Comparison of ENCODE assay signal across 27 cellular contexts in the genomic region with DNA sequence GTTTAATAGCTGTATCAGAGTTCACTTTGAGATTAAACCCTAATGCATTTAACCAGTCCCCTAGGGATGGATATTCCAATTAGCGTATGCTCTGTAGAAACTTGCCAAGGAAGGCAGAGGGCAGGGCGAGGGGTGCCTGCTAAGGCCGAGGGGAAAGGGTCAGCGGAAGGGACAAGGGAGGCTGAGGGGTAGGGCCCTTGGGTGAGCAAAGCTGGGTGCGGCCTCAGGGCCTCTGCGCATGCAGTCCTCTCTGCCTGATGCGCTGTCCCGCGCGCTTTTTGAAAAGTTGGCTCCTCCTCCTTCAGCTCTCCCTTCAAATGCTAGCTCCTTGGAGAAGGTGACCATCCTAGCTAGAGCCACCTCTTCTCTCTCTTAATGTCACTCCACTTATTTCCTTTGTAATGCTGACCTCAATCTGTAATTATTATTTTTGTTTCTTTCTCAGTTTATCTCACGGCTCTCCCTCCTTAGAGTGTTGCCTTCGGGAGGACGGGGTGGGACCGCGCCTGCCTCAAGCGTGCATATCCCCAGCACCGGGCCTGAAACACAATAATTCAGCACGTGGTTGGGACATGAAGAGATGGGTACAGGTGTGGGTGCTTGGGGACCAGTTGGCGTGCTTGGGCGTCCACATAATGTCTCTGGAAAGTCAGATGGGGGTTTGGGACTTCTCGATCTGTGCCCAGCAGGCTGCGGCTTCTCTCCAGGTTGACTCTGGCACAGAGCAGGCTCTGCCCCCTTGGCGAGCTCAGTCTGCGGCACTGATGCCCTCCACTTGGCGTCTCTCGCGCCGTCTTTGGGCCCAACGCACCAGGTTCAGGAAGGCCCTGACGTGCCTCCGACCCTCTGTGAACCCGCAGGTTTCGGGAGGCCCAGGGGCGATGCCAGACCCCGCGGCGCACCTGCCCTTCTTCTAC. TPM values are rescaled to one million over a fixed set of nuclear protein-coding genes. Genes with fewer than 3 reads are reported as not detected.
DNase-seq lines count a peak whose midpoint lies in the region; ATAC-seq and TF ChIP-seq lines count a peak whose summit lies in the region.
"Had no signal": no experiment of that assay in that cellular context is flagged by ENCODE, and none has a peak within 500 bp of the region (broad histone marks: within the 10 kb centered on the region; RNA-seq: fewer than 3 reads in every experiment).

No MANE protein-coding gene starts in this region.

- H3K27me3 ChIP-seq in CD8-positive, alpha-beta T cell (ENCODE audit: insufficient read depth, low read length) = no peaks in the 10 kb centered on the region
- H3K27me3 ChIP-seq: tibial nerve had no signal

- peaks cover 89% of the 10 kb centered on the region for H3K4me1 Mint-ChIP-seq in activated T-cell treated with anti-CD3 and anti-CD28 coated beads, Interleukin-2, amount 50 U/mL, for 24 hours (ENCODE audit: low read depth)
- H3K4me1 Mint-ChIP-seq in activated T-cell treated with anti-CD3 and anti-CD28 coated beads, Interleukin-2, amount 50 U/mL, for 4 hours (ENCODE audit: low read depth) = peaks cover 82% of the 10 kb centered on the region
- peaks cover 83% of the 10 kb centered on the region for H3K4me1 Mint-ChIP-seq in CD8-positive, alpha-beta T cell (ENCODE audit: low read depth)
- peaks cover 73 to 78% of the 10 kb centered on the region in 2 donors for H3K4me1 Mint-ChIP-seq in effector memory CD8-positive, alpha-beta T cell (ENCODE audit: low read depth in 2 of 2)

- peaks cover 72% of the 10 kb centered on the region for H3K36me3 ChIP-seq in CD8-positive, alpha-beta T cell (ENCODE audit: insufficient read depth, low read length)
- H3K36me3 ChIP-seq: lower lobe of right lung, tibial nerve had no signal

- POLR2A ChIA-PET in CD8-positive, alpha-beta T cell (lab: Charles Lee) = interaction anchor here (2.2 kb wide), 1 partner anchor 10 kb away, joined by 6 read pairs; the partner anchor contains the start of gene ZAP70

- peaks cover 95% of the 10 kb centered on the region for H3K36me3 Mint-ChIP-seq in activated T-cell treated with anti-CD3 and anti-CD28 coated beads, Interleukin-2, amount 50 U/mL, for 24 hours (ENCODE audit: low read depth)
- peaks cover 65% of the 10 kb centered on the region for H3K36me3 Mint-ChIP-seq in activated T-cell treated with anti-CD3 and anti-CD28 coated beads, Interleukin-2, amount 50 U/mL, for 4 hours (ENCODE audit: insufficient read depth)
- H3K36me3 Mint-ChIP-seq in CD8-positive, alpha-beta T cell = peaks cover 86% of the 10 kb centered on the region
- H3K36me3 Mint-ChIP-seq in effector memory CD8-positive, alpha-beta T cell (ENCODE audit: insufficient read depth) = peaks cover 96% of the 10 kb centered on the region

- no peak for DNase-seq in activated T-cell treated with anti-CD3 and anti-CD28 coated beads, Interleukin-2, amount 50 U/mL, for 24 hours
- no peak for DNase-seq in activated T-cell treated with anti-CD3 and anti-CD28 coated beads, Interleukin-2, amount 50 U/mL, for 4 hours
- DNase-seq in CD8-positive, alpha-beta T cell = no peak
- no peak for DNase-seq in effector memory CD8-positive, alpha-beta T cell
- peak; percentile 36 for DNase-seq in posterior vena cava (ENCODE audit: low spot score)
- no peak for DNase-seq in cerebellar cortex (ENCODE audit: low spot score)
- DNase-seq in SK-N-DZ (ENCODE audit: low spot score) = no peak
- no peak for DNase-seq in EL
- DNase-seq: activated CD8-positive, alpha-beta memory T cell treated with anti-CD3 and anti-CD28 coated beads for 24 hours; activated naive CD4-positive, alpha-beta T cell treated with anti-CD3 and anti-CD28 coated beads, Interleukin-2, amount 50 U/mL, for 16 hours; DMS53; effector CD8-positive, alpha-beta T cell; foreskin keratinocyte; lower lobe of right lung; MM.1S; NCI-H1436 treated with DMSO at 0.1 percent for 48 hours; NCI-H510A treated with DMSO at 0.1 percent for 48 hours; occipital lobe; retina; stimulated activated CD4-positive, alpha-beta T cell treated with anti-CD3 and anti-CD28 coated beads, Interleukin-4, amount 100 ng/mL, for 1 hour; stimulated activated naive CD8-positive, alpha-beta T cell treated with anti-CD3 and anti-CD28 coated beads, Interleukin-15, amount 100 ng/mL, for 72 hours; T-helper 9 cell had no signal

- peaks cover 86% of the 10 kb centered on the region for H3K4me1 ChIP-seq in CD8-positive, alpha-beta T cell (ENCODE audit: insufficient read depth, low read length)
- H3K4me1 ChIP-seq: lower lobe of right lung, tibial nerve had no signal

- no peak overlapping the region for H3K4me3 ChIP-seq in CD8-positive, alpha-beta T cell (ENCODE audit: low read depth, low read length)
- H3K4me3 ChIP-seq: K562, lower lobe of right lung, tibial nerve had no signal

- H3K9me3 ChIP-seq in CD8-positive, alpha-beta T cell (ENCODE audit: low read length) = no peaks in the 10 kb centered on the region
- H3K9me3 ChIP-seq: lower lobe of right lung had no signal

- ATAC-seq in activated T-cell treated with anti-CD3 and anti-CD28 coated beads, Interleukin-2, amount 50 U/mL, for 4 hours = no peak
- no peak for ATAC-seq in CD8-positive, alpha-beta T cell
- ATAC-seq in effector memory CD8-positive, alpha-beta T cell (replicated peaks) = no peak
- ATAC-seq: foreskin keratinocyte; K562; lower lobe of right lung; SK-N-SH treated with all-trans-retinoic acid at 6 μM for 48 hours; stimulated activated naive CD8-positive, alpha-beta T cell treated with anti-CD3 and anti-CD28 coated beads, Interleukin-15, amount 100 ng/mL, for 72 hours had no signal

- intact Hi-C loops in CD8-positive, alpha-beta T cell (cut with DNase I, micrococcal nuclease) = no loop called here
- intact Hi-C loops in posterior vena cava (cut with DNase I) = no loop called here

- no peak for TF ChIP-seq CTCF in CD8-positive, alpha-beta T cell (IDR thresholded peaks at IDR 0.05)

- no peak overlapping the region for H3K27ac ChIP-seq in CD8-positive, alpha-beta T cell (ENCODE audit: low read depth, low read length)
- H3K27ac ChIP-seq: C4-2B, foreskin keratinocyte, lower lobe of right lung, tibial nerve had no signal

- H3K4me3 Mint-ChIP-seq in activated T-cell treated with anti-CD3 and anti-CD28 coated beads, Interleukin-2, amount 50 U/mL, for 24 hours = no peak overlapping the region
- H3K4me3 Mint-ChIP-seq in activated T-cell treated with anti-CD3 and anti-CD28 coated beads, Interleukin-2, amount 50 U/mL, for 4 hours = no peak overlapping the region
- peak overlapping the region; percentile 38 for H3K4me3 Mint-ChIP-seq in CD8-positive, alpha-beta T cell
- H3K4me3 Mint-ChIP-seq in effector memory CD8-positive, alpha-beta T cell = peak overlapping the region; percentile 95 to 96
- H3K4me3 Mint-ChIP-seq: stimulated activated naive CD8-positive, alpha-beta T cell treated with anti-CD3 and anti-CD28 coated beads, Interleukin-15, amount 100 ng/mL, for 72 hours had no signal

- CTCF ChIA-PET in CD8-positive, alpha-beta T cell (lab: Charles Lee) = interaction anchor here (0.9 to 2.5 kb wide), 7 partner anchors 10 to 132 kb away, joined by 3 to 7 read pairs (median 4); partner anchors contain the start of gene ZAP70

- H3K9me3 Mint-ChIP-seq in activated T-cell treated with anti-CD3 and anti-CD28 coated beads, Interleukin-2, amount 50 U/mL, for 24 hours = no peaks in the 10 kb centered on the region
- H3K9me3 Mint-ChIP-seq in activated T-cell treated with anti-CD3 and anti-CD28 coated beads, Interleukin-2, amount 50 U/mL, for 4 hours = no peaks in the 10 kb centered on the region
- H3K9me3 Mint-ChIP-seq in CD8-positive, alpha-beta T cell = no peaks in the 10 kb centered on the region
- H3K9me3 Mint-ChIP-seq in effector memory CD8-positive, alpha-beta T cell = no peaks in the 10 kb centered on the region

- H3K27me3 Mint-ChIP-seq in activated T-cell treated with anti-CD3 and anti-CD28 coated beads, Interleukin-2, amount 50 U/mL, for 24 hours = no peaks in the 10 kb centered on the region
- H3K27me3 Mint-ChIP-seq in activated T-cell treated with anti-CD3 and anti-CD28 coated beads, Interleukin-2, amount 50 U/mL, for 4 hours (ENCODE audit: low read depth) = no peaks in the 10 kb centered on the region
- no peaks in the 10 kb centered on the region for H3K27me3 Mint-ChIP-seq in CD8-positive, alpha-beta T cell (ENCODE audit: low read depth)
- H3K27me3 Mint-ChIP-seq in effector memory CD8-positive, alpha-beta T cell = no peaks in the 10 kb centered on the region
- H3K27me3 Mint-ChIP-seq: stimulated activated naive CD8-positive, alpha-beta T cell treated with anti-CD3 and anti-CD28 coated beads, Interleukin-15, amount 100 ng/mL, for 72 hours had no signal

- peak overlapping the region; percentile 52 for H3K27ac Mint-ChIP-seq in activated T-cell treated with anti-CD3 and anti-CD28 coated beads, Interleukin-2, amount 50 U/mL, for 24 hours
- H3K27ac Mint-ChIP-seq in CD8-positive, alpha-beta T cell = peak overlapping the region; percentile 77
- H3K27ac Mint-ChIP-seq in effector memory CD8-positive, alpha-beta T cell = peak overlapping the region; percentile 63 to 80

RNA-seq across cellular contexts. Expression of gene ZAP70, which starts 10.0 kb away (rescaled TPM):
- 100 to 1,000 TPM; 156 to 194 (median 186) TPM for total RNA-seq in activated T-cell treated with anti-CD3 and anti-CD28 coated beads, Interleukin-2, amount 50 U/mL, for 4 hours
- 100 to 1,000 TPM; 487 to 512 TPM for total RNA-seq in CD8-positive, alpha-beta T cell
- total RNA-seq in posterior vena cava = 1 to 10 TPM; 2.4 to 2.8 TPM
- polyA plus RNA-seq in SK-N-DZ (2014; cell fraction: cytosol; rRNA removed) = 3.5 and 7.8 TPM in 2 replicates
- polyA plus RNA-seq in SK-N-DZ (2014; cell fraction: nucleus; rRNA removed) = 30.0 and 44.7 TPM in 2 replicates
- total RNA-seq: A673, foreskin keratinocyte had no signal

RNA-seq across cellular contexts. Expression of gene C2orf92, which starts 53.9 kb away (rescaled TPM):
- total RNA-seq in activated T-cell treated with anti-CD3 and anti-CD28 coated beads, Interleukin-2, amount 50 U/mL, for 4 hours = 1 to 10 TPM; 3.3 to 4.4 (median 4.0) TPM
- total RNA-seq in CD8-positive, alpha-beta T cell = 1 to 10 TPM; 7.1 to 7.8 TPM
- total RNA-seq in posterior vena cava = 1 to 10 TPM; 5.1 to 7.1 TPM
- polyA plus RNA-seq in SK-N-DZ (2014; cell fraction: cytosol; rRNA removed) = 1.0 and 1.6 TPM in 2 replicates
- 4.5 and 15.1 TPM in 2 replicates for polyA plus RNA-seq in SK-N-DZ (2014; cell fraction: nucleus; rRNA removed)

RNA-seq across cellular contexts. Expression of gene ACTR1B, which starts 59.6 kb away (rescaled TPM):
- 10 to 100 TPM; 66.3 to 70.7 (median 67.1) TPM for total RNA-seq in activated T-cell treated with anti-CD3 and anti-CD28 coated beads, Interleukin-2, amount 50 U/mL, for 4 hours
- 10 to 100 TPM; 81.9 to 82.1 TPM for total RNA-seq in CD8-positive, alpha-beta T cell
- 10 to 100 TPM; 45.3 to 61.1 TPM for total RNA-seq in posterior vena cava
- polyA plus RNA-seq in SK-N-DZ (2014; cell fraction: cytosol; rRNA removed) = 80.4 and 85.8 TPM in 2 replicates
- polyA plus RNA-seq in SK-N-DZ (2014; cell fraction: nucleus; rRNA removed) = 228 and 251 TPM in 2 replicates

Comparison
In these comparisons a context has a peak if more than half of its experiments do, and no peak if none do; other contexts are left out.
1. H3K4me3 Mint-ChIP-seq: peak in CD8-positive, alpha-beta T cell (single experiment) and effector memory CD8-positive, alpha-beta T cell (2 of 2); none in activated T-cell treated with anti-CD3 and anti-CD28 coated beads, Interleukin-2, amount 50 U/mL, for 24 hours (single experiment) and activated T-cell treated with anti-CD3 and anti-CD28 coated beads, Interleukin-2, amount 50 U/mL, for 4 hours (single experiment).
2. RNA of gene ZAP70, which starts 10.0 kb away (total RNA-seq): 487 to 512 TPM in CD8-positive, alpha-beta T cell and 156 to 194 TPM in activated T-cell treated with anti-CD3 and anti-CD28 coated beads, Interleukin-2, amount 50 U/mL, for 4 hours; 2.4 to 2.8 TPM in posterior vena cava; every median in the first group is over 10 times any median in the second.
3. Peak in every context shown above with its lines, with median percentiles within 50 percentile points of each other: H3K27ac Mint-ChIP-seq.